ENCODE assay signal across 1 cellular context in genomic region chr15:81323944-81324881, GRCh38.
TF ChIP-seq lines count a peak whose summit lies in the region.

Gene STARD5 (minus strand): TSS chr15:81324141. CDS start chr15:81324099, 42 bp downstream.

TF ChIP-seq in GM12878, 131 proteins besides CTCF, POLR2A, EP300 and RAD21 (continued from another document and continues in another):
- TF ChIP-seq ZBTB4 (CRISPR knock-in tag; IDR thresholded peaks at IDR 0.05) (no peak), NFXL1 (IDR thresholded peaks at IDR 0.05; ENCODE audit: borderline replicate concordance) (no peak), SRF (IDR thresholded peaks at IDR 0.05; ENCODE audit: low read depth in 2 of 2, low read length in 2 of 2) (no peak), ZNF384 (IDR thresholded peaks at IDR 0.05; ENCODE audit: borderline replicate concordance, low read depth, low read length) (no peak), BRCA1 (IDR thresholded peaks at IDR 0.05; ENCODE audit: low read depth, low read length) (no peak), ELK1 (IDR thresholded peaks at IDR 0.05; ENCODE audit: low read depth, low read length) (no peak), RFX5 (IDR thresholded peaks at IDR 0.05; ENCODE audit: low read depth, low read length) (no peak), NRF1 (conservative IDR thresholded peaks at IDR 0.05; ENCODE audit: low read depth, low read length) (no peak), TCF12 (IDR thresholded peaks at IDR 0.05; ENCODE audit: low read depth, low read length) (no peak), ASH2L (IDR thresholded peaks at IDR 0.05; ENCODE audit: borderline replicate concordance, low read depth) (no peak), YY1 (IDR thresholded peaks at IDR 0.05; ENCODE audit: low read depth, low read length) (no peak), NR2F1 (conservative IDR thresholded peaks at IDR 0.05) (0 out of 2 replicates have a peak, but pooled peaks have one; percentile 27), SIX5 (IDR thresholded peaks at IDR 0.05; ENCODE audit: low read depth, low read length, severe bottlenecking) (no peak), SUPT20H (IDR thresholded peaks at IDR 0.05; ENCODE audit: borderline replicate concordance, control insufficient read depth, low read depth, low read length) (no peak), MLLT1 (IDR thresholded peaks at IDR 0.05) (no peak), SIN3A (IDR thresholded peaks at IDR 0.05; ENCODE audit: low read depth, low read length) (peak; percentile 51; the same call in 1 of the 2 replicates), USF2 (IDR thresholded peaks at IDR 0.05; ENCODE audit: borderline replicate concordance, low read depth, low read length) (no peak), ATF2 (IDR thresholded peaks at IDR 0.05; ENCODE audit: low read length) (no peak), MAX (IDR thresholded peaks at IDR 0.05; ENCODE audit: low read depth, low read length) (no peak), PAX5 (IDR thresholded peaks at IDR 0.05; ENCODE audit: borderline replicate concordance, low read depth, low read length) (no peak), ZNF592 (IDR thresholded peaks at IDR 0.05) (no peak), E2F4 (IDR thresholded peaks at IDR 0.05; ENCODE audit: low read depth, low read length) (0 out of 2 replicates have a peak, but pooled peaks have one; percentile 28), JUNB (IDR thresholded peaks at IDR 0.05) (no peak), NKRF (conservative IDR thresholded peaks at IDR 0.05) (peak; percentile 48; the same call in 1 of the 2 replicates), ZSCAN29 (IDR thresholded peaks at IDR 0.05) (no peak), BCL3 (IDR thresholded peaks at IDR 0.05; ENCODE audit: borderline replicate concordance, insufficient read depth, low read depth, low read length, poor library complexity, severe bottlenecking) (no peak), WRNIP1 (IDR thresholded peaks at IDR 0.05; ENCODE audit: borderline replicate concordance, low read depth, low read length) (no peak), STAT3 (IDR thresholded peaks at IDR 0.05; ENCODE audit: low read depth, low read length) (no peak), TARDBP (IDR thresholded peaks at IDR 0.05; ENCODE audit: borderline replicate concordance) (no peak), MEF2A (IDR thresholded peaks at IDR 0.05; ENCODE audit: insufficient read depth, low read depth, low read length) (no peak), RCOR1 (conservative IDR thresholded peaks at IDR 0.05; ENCODE audit: low read depth, low read length) (no peak), MXI1 (IDR thresholded peaks at IDR 0.05; ENCODE audit: low read depth, low read length) (0 out of 2 replicates have a peak, but pooled peaks have one; percentile 46), KDM1A (IDR thresholded peaks at IDR 0.05; ENCODE audit: borderline replicate concordance) (no peak), ZNF24 (IDR thresholded peaks at IDR 0.05) (no peak), IKZF2 (IDR thresholded peaks at IDR 0.05) (no peak; a peak in 1 of 4 replicates), RUNX3 (IDR thresholded peaks at IDR 0.05; ENCODE audit: low read length) (no peak), EZH2 (IDR thresholded peaks at IDR 0.05; ENCODE audit: borderline replicate concordance, control insufficient read depth, low read depth, low read length) (no peak), BCL11A (IDR thresholded peaks at IDR 0.05; ENCODE audit: low read depth, low read length) (no peak)
